In the genomic region with DNA sequence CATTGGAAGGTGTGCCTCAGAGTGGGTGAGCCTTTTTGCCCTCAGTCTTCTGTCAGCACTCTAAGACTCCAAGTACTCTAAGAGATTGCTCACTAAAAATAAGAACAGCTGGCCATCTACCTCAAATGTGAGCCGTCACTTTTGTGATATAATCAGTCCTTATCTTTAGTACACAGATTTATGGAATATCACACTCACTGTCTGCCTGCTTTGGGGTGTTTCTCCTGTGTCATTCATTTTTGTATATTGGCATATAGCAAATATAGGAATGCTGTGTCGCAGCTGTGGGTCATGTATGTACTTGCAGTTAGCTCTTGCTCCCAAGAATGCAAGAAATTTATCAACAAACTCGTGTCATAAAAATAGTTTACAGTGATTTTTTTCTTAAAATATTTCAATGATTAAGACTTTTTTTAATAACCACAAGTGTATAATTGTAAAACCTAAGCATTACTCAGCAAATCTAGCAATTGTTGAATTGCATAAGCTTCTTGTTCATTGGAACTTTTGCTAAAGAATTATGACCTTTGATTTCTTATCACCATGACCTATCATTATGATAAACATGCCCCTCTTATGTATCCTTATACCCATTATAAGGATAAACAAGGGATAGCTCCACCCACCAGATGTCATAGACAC, we compare ENCODE assay signal across 14 cellular contexts. TPM values are rescaled to one million over a fixed set of nuclear protein-coding genes. Genes with fewer than 3 reads are reported as not detected.
DNase-seq lines count a peak whose midpoint lies in the region; ATAC-seq and TF ChIP-seq lines count a peak whose summit lies in the region.
"Had no signal": no experiment of that assay in that cellular context is flagged by ENCODE, and none has a peak within 500 bp of the region (broad histone marks: within the 10 kb centered on the region; RNA-seq: fewer than 3 reads in every experiment).

No MANE protein-coding gene starts in this region.

- peaks cover 6% of the 10 kb centered on the region for H3K36me3 Mint-ChIP-seq in activated T-cell treated with anti-CD3 and anti-CD28 coated beads, Interleukin-2, amount 50 U/mL, for 4 hours (ENCODE audit: insufficient read depth)
- peaks cover 41% of the 10 kb centered on the region for H3K36me3 Mint-ChIP-seq in activated T-helper 17 cell treated with anti-CD3 and anti-CD28 coated beads, Interleukin-2, amount 50 U/mL, for 72 hours (ENCODE audit: low read depth)

- intact Hi-C loops in left ventricle myocardium inferior (cut with micrococcal nuclease), result no loop called here

- ATAC-seq in activated T-cell treated with anti-CD3 and anti-CD28 coated beads, Interleukin-2, amount 50 U/mL, for 4 hours, result peak; percentile 28 to 51
- peak; percentile 34 for ATAC-seq in activated T-helper 17 cell treated with anti-CD3 and anti-CD28 coated beads, Interleukin-2, amount 50 U/mL, for 72 hours (replicated peaks)
- ATAC-seq in GM18498 (IDR thresholded peaks at IDR 0.05; ENCODE audit: unreplicated experiment), result no peak

- H3K4me3 ChIP-seq in left ventricle myocardium inferior, result no peak overlapping the region
- H3K4me3 ChIP-seq in skeletal muscle satellite cell (ENCODE audit: low read length), result no peak overlapping the region
- no peak overlapping the region for H3K4me3 ChIP-seq in BE2C (ENCODE audit: low read depth, low read length)

- H3K27me3 Mint-ChIP-seq in activated T-cell treated with anti-CD3 and anti-CD28 coated beads, Interleukin-2, amount 50 U/mL, for 4 hours (ENCODE audit: low read depth), result no peaks in the 10 kb centered on the region
- no peaks in the 10 kb centered on the region for H3K27me3 Mint-ChIP-seq in activated T-helper 17 cell treated with anti-CD3 and anti-CD28 coated beads, Interleukin-2, amount 50 U/mL, for 72 hours

- no peak overlapping the region for H3K4me3 Mint-ChIP-seq in activated T-cell treated with anti-CD3 and anti-CD28 coated beads, Interleukin-2, amount 50 U/mL, for 4 hours
- H3K4me3 Mint-ChIP-seq in activated T-helper 17 cell treated with anti-CD3 and anti-CD28 coated beads, Interleukin-2, amount 50 U/mL, for 72 hours, result no peak overlapping the region

- H3K27me3 ChIP-seq in left ventricle myocardium inferior (ENCODE audit: low read depth) (no peaks in the 10 kb centered on the region), skeletal muscle satellite cell (ENCODE audit: control insufficient read depth, insufficient read depth, low read length) (no peaks in the 10 kb centered on the region), BE2C (no peaks in the 10 kb centered on the region)

- H3K36me3 ChIP-seq in left ventricle myocardium inferior (peaks cover 7% of the 10 kb centered on the region), skeletal muscle satellite cell (ENCODE audit: insufficient read depth, low read length) (no peaks in the 10 kb centered on the region), BE2C (no peaks in the 10 kb centered on the region)

- H3K27ac Mint-ChIP-seq in activated T-helper 17 cell treated with anti-CD3 and anti-CD28 coated beads, Interleukin-2, amount 50 U/mL, for 72 hours, result peak overlapping the region; percentile 5

- H3K9me3 Mint-ChIP-seq in activated T-cell treated with anti-CD3 and anti-CD28 coated beads, Interleukin-2, amount 50 U/mL, for 4 hours, result no peaks in the 10 kb centered on the region
- no peaks in the 10 kb centered on the region for H3K9me3 Mint-ChIP-seq in activated T-helper 17 cell treated with anti-CD3 and anti-CD28 coated beads, Interleukin-2, amount 50 U/mL, for 72 hours

- H3K4me1 ChIP-seq in left ventricle myocardium inferior, result peaks cover 90% of the 10 kb centered on the region
- peaks cover 20% of the 10 kb centered on the region for H3K4me1 ChIP-seq in skeletal muscle satellite cell (ENCODE audit: control insufficient read depth, insufficient read depth, low read length)
- H3K4me1 ChIP-seq in BE2C, result no peaks in the 10 kb centered on the region

- H3K9ac ChIP-seq in skeletal muscle satellite cell (ENCODE audit: low read depth, low read length), result no peak overlapping the region

- no peak for DNase-seq in activated T-cell treated with anti-CD3 and anti-CD28 coated beads, Interleukin-2, amount 50 U/mL, for 4 hours
- no peak for DNase-seq in activated T-cell treated with anti-CD3 and anti-CD28 coated beads, Interleukin-2, amount 50 U/mL, for 1 hour
- DNase-seq in left ventricle myocardium inferior (no peak), BE2C (no peak), NCI-H774 (lab: John Stamatoyannopoulos, UW) (no peak)
- DNase-seq: activated CD4-positive, alpha-beta T cell treated with anti-CD3 and anti-CD28 coated beads, Interleukin-2, amount 50 U/mL, for 4 hours; AML-193; foreskin melanocyte; NCI-H1105; stimulated activated CD4-positive, alpha-beta T cell treated with anti-CD3 and anti-CD28 coated beads, Interleukin-2, amount 100 ng/mL, for 48 hours; substantia nigra had no signal

- peaks cover 55% of the 10 kb centered on the region for H3K4me1 Mint-ChIP-seq in activated T-cell treated with anti-CD3 and anti-CD28 coated beads, Interleukin-2, amount 50 U/mL, for 4 hours (ENCODE audit: low read depth)
- H3K4me1 Mint-ChIP-seq in activated T-helper 17 cell treated with anti-CD3 and anti-CD28 coated beads, Interleukin-2, amount 50 U/mL, for 72 hours, result peaks cover 25% of the 10 kb centered on the region

- no peak for TF ChIP-seq CTCF in left ventricle myocardium inferior (IDR thresholded peaks at IDR 0.05; ENCODE audit: borderline replicate concordance)
- no peak for TF ChIP-seq CTCF in BE2C (IDR thresholded peaks at IDR 0.05; ENCODE audit: low read depth, low read length)

- peak overlapping the region; percentile 22 for H3K4me2 ChIP-seq in skeletal muscle satellite cell (ENCODE audit: low read length)

- H3K9me3 ChIP-seq in left ventricle myocardium inferior (replicated peaks), result no peaks in the 10 kb centered on the region
- no peaks in the 10 kb centered on the region for H3K9me3 ChIP-seq in skeletal muscle satellite cell (replicated peaks; ENCODE audit: low read length)
- no peaks in the 10 kb centered on the region for H3K9me3 ChIP-seq in BE2C

- H3K27ac ChIP-seq in left ventricle myocardium inferior (replicated peaks), result peak overlapping the region; percentile 15

RNA-seq across cellular contexts. Expression of gene SETD5, which starts 18.8 kb away (rescaled TPM):
- 10 to 100 TPM; 67.3 to 78.1 (median 71.8) TPM for total RNA-seq in activated T-cell treated with anti-CD3 and anti-CD28 coated beads, Interleukin-2, amount 50 U/mL, for 4 hours
- total RNA-seq in activated T-helper 17 cell treated with anti-CD3 and anti-CD28 coated beads, Interleukin-2, amount 50 U/mL, for 72 hours, result 100 to 1,000 TPM; 107 to 148 TPM
- total RNA-seq in left ventricle myocardium inferior, result 49.9 TPM
- 66.2 and 70.0 TPM in 2 replicates for total RNA-seq in skeletal muscle satellite cell (2012; rRNA removed)
- polyA plus RNA-seq in BE2C (2012; ENCODE audit: insufficient read depth, insufficient read length, low read depth), result 53.7 TPM

RNA-seq across cellular contexts. Expression of gene THUMPD3, which starts 53.4 kb away (rescaled TPM):
- total RNA-seq in activated T-cell treated with anti-CD3 and anti-CD28 coated beads, Interleukin-2, amount 50 U/mL, for 4 hours, result 10 to 100 TPM; 69.0 to 77.4 (median 73.1) TPM
- total RNA-seq in activated T-helper 17 cell treated with anti-CD3 and anti-CD28 coated beads, Interleukin-2, amount 50 U/mL, for 72 hours, result 10 to 100 TPM; 46.2 to 53.9 TPM
- 57.4 TPM for total RNA-seq in left ventricle myocardium inferior
- total RNA-seq in skeletal muscle satellite cell (2012; rRNA removed), result 47.6 and 54.8 TPM in 2 replicates
- 53.9 TPM for polyA plus RNA-seq in BE2C (2012; ENCODE audit: insufficient read depth, insufficient read length, low read depth)
